1 cellular context compared by ENCODE assay signal in genomic region chr10:89355373-89355772, GRCh38.
TF ChIP-seq lines count a peak whose summit lies in the region.

No MANE protein-coding gene starts in this region.

TF ChIP-seq in K562, 482 proteins besides CTCF, POLR2A, EP300 and RAD21 (continued from another document and continues in another):
- TF ChIP-seq ZNF77 (CRISPR knock-in tag; IDR thresholded peaks at IDR 0.05) (no peak), NFRKB (IDR thresholded peaks at IDR 0.05; ENCODE audit: low read depth) (no peak), NR3C1 (CRISPR knock-in tag; IDR thresholded peaks at IDR 0.05) (no peak), MITF (IDR thresholded peaks at IDR 0.05) (no peak), KLF16 (IDR thresholded peaks at IDR 0.05) (no peak), ATF3 (IDR thresholded peaks at IDR 0.05) (peak; percentile 65), ATF3 (CRISPR knock-in tag; conservative IDR thresholded peaks at IDR 0.05) (no peak), MTA3 (IDR thresholded peaks at IDR 0.05; ENCODE audit: borderline replicate concordance) (no peak), POLR3A (IDR thresholded peaks at IDR 0.05; ENCODE audit: borderline replicate concordance, extremely low read depth, insufficient read depth, insufficient read length) (no peak), ZNF143 (CRISPR knock-in tag; IDR thresholded peaks at IDR 0.05) (no peak), TAF9B (IDR thresholded peaks at IDR 0.05; ENCODE audit: partially characterized antibody) (no peak), FOXP1 (CRISPR knock-in tag; IDR thresholded peaks at IDR 0.05) (no peak), NFATC3 (IDR thresholded peaks at IDR 0.05) (no peak), ZNF436 (CRISPR knock-in tag; IDR thresholded peaks at IDR 0.05) (no peak), ZC3H11A (IDR thresholded peaks at IDR 0.05; ENCODE audit: low read depth, low read length) (no peak), CREBBP (IDR thresholded peaks at IDR 0.05; ENCODE audit: low read depth, low read length) (no peak), ZNF766 (CRISPR knock-in tag; conservative IDR thresholded peaks at IDR 0.05) (peak; percentile 69; the same call in 1 of the 2 replicates), ZBTB7A (IDR thresholded peaks at IDR 0.05; ENCODE audit: borderline replicate concordance, control insufficient read depth, low read depth, low read length) (no peak), CHD4 (IDR thresholded peaks at IDR 0.05; ENCODE audit: insufficient read depth, insufficient replicate concordance, low read depth, low read length, poor library complexity, severe bottlenecking) (no peak), SNIP1 (IDR thresholded peaks at IDR 0.05; ENCODE audit: low read depth) (no peak), ZNF134 (CRISPR knock-in tag; conservative IDR thresholded peaks at IDR 0.05) (peak; percentile 44; the same call in 1 of the 2 replicates), CGGBP1 (CRISPR knock-in tag; IDR thresholded peaks at IDR 0.05) (no peak), MEF2A (IDR thresholded peaks at IDR 0.05; ENCODE audit: control insufficient read depth, low read depth, low read length) (no peak), CBX5 (IDR thresholded peaks at IDR 0.05; ENCODE audit: borderline replicate concordance, low read depth) (no peak), ID3 (CRISPR knock-in tag; IDR thresholded peaks at IDR 0.05) (no peak), ID3 (tag; IDR thresholded peaks at IDR 0.05) (no peak), OTX1 (CRISPR knock-in tag; IDR thresholded peaks at IDR 0.05) (no peak), IRF1 (CRISPR knock-in tag; IDR thresholded peaks at IDR 0.05; ENCODE audit: borderline replicate concordance) (no peak), NRF1 (conservative IDR thresholded peaks at IDR 0.05 in 1 of 2, IDR thresholded peaks at IDR 0.05 in 1 of 2) (no peak), BHLHE40 (IDR thresholded peaks at IDR 0.05; ENCODE audit: low read length) (no peak), MBD1 (CRISPR knock-in tag; IDR thresholded peaks at IDR 0.05) (no peak), ZNF431 (CRISPR knock-in tag; IDR thresholded peaks at IDR 0.05) (no peak), ARID3B (CRISPR knock-in tag; IDR thresholded peaks at IDR 0.05; ENCODE audit: borderline replicate concordance) (no peak), ZNF280B (CRISPR knock-in tag; IDR thresholded peaks at IDR 0.05) (no peak), ZNF41 (CRISPR knock-in tag; conservative IDR thresholded peaks at IDR 0.05) (no peak; the same call in 1 of the 2 replicates), ZNF695 (CRISPR knock-in tag; IDR thresholded peaks at IDR 0.05) (no peak), E2F5 (CRISPR knock-in tag; IDR thresholded peaks at IDR 0.05) (no peak), ZNF668 (CRISPR knock-in tag; IDR thresholded peaks at IDR 0.05) (peak; percentile 74; the same call in 1 of the 2 replicates), CCNT2 (IDR thresholded peaks at IDR 0.05; ENCODE audit: borderline replicate concordance, extremely low read depth, insufficient read length, low read depth, low read length) (no peak), ZBTB11 (CRISPR knock-in tag; IDR thresholded peaks at IDR 0.05) (0 out of 6 replicates have a peak, but pooled peaks of 1 of the 3 experiments have one; percentile 33), IRF9 (tag; IDR thresholded peaks at IDR 0.05) (peak; percentile 66), E2F4 (CRISPR knock-in tag; IDR thresholded peaks at IDR 0.05; ENCODE audit: low read depth) (no peak), MED1 (CRISPR knock-in tag; IDR thresholded peaks at IDR 0.05; ENCODE audit: borderline replicate concordance) (no peak), ZNF280A (IDR thresholded peaks at IDR 0.05; ENCODE audit: low read depth, partially characterized antibody) (no peak), SMARCA4 (IDR thresholded peaks at IDR 0.05) (no peak), PHTF2 (CRISPR knock-in tag; IDR thresholded peaks at IDR 0.05) (no peak), MYBL2 (IDR thresholded peaks at IDR 0.05; ENCODE audit: low read depth) (no peak), MYBL2 (CRISPR knock-in tag; IDR thresholded peaks at IDR 0.05; ENCODE audit: borderline replicate concordance) (no peak), DIDO1 (tag; IDR thresholded peaks at IDR 0.05; ENCODE audit: low read depth) (no peak), RFX1 (IDR thresholded peaks at IDR 0.05) (no peak), SIN3B (IDR thresholded peaks at IDR 0.05; ENCODE audit: low read depth) (no peak), ZNF263 (CRISPR knock-in tag; IDR thresholded peaks at IDR 0.05; ENCODE audit: borderline replicate concordance) (no peak), SMARCB1 (IDR thresholded peaks at IDR 0.05; ENCODE audit: insufficient read length, low read depth) (no peak)
